ENCODE assay signal across 14 cellular contexts in the genomic region with DNA sequence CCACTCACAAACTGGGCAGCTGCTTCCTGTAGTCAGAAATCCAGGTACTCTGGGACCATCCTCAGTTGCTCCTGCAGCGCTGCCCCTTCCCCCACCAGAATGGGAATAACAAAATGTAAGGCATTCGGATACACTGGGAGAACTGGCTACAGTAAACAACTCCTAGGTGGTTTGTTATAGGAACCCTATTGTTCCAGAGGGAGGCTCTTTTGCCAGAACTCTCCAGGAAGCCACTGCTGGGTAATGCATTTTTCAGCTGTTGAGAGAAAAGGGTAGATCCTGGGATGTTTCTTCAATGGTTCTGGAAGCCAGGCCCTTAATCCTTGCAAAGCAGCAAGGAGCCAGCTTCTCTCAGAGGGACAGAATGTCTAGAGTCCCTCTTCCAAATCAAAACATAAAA.
DNase-seq lines count a peak whose midpoint lies in the region; ATAC-seq and TF ChIP-seq lines count a peak whose summit lies in the region.
"Had no signal": no experiment of that assay in that cellular context is flagged by ENCODE, and none has a peak within 500 bp of the region (broad histone marks: within the 10 kb centered on the region; RNA-seq: fewer than 3 reads in every experiment).

No MANE protein-coding gene starts in this region.

- TF ChIP-seq RAD21 in Ishikawa (IDR thresholded peaks at IDR 0.05; ENCODE audit: low read depth) = peak; percentile 5; the same call in 1 of the 2 replicates

- peak; percentile 23; the same call in 1 of the 2 replicates for TF ChIP-seq EP300 in Ishikawa (IDR thresholded peaks at IDR 0.05; ENCODE audit: borderline replicate concordance)

- H3K4me3 ChIP-seq in astrocyte of the spinal cord (ENCODE audit: low read depth, low read length) (no peak overlapping the region), iPS-18a (ENCODE audit: low read length) (peak overlapping the region; percentile 11)
- H3K4me3 ChIP-seq: upper lobe of right lung had no signal

- no peak for TF ChIP-seq CTCF in astrocyte of the spinal cord (IDR thresholded peaks at IDR 0.05; ENCODE audit: low read depth, low read length)

- ATAC-seq in GM19324 (IDR thresholded peaks at IDR 0.05; ENCODE audit: low FRiP score, unreplicated experiment) = no peak
- no peak for ATAC-seq in HG02870 (IDR thresholded peaks at IDR 0.05; ENCODE audit: unreplicated experiment)
- ATAC-seq: foreskin keratinocyte, upper lobe of right lung had no signal

- peaks cover 74% of the 10 kb centered on the region for H3K4me1 ChIP-seq in iPS-18a (ENCODE audit: control insufficient read depth, low read depth, low read length)
- H3K4me1 ChIP-seq: foreskin keratinocyte had no signal

- no peaks in the 10 kb centered on the region for H3K36me3 ChIP-seq in iPS-18a (ENCODE audit: control insufficient read depth, low read depth, low read length)
- H3K36me3 ChIP-seq: upper lobe of right lung had no signal

- DNase-seq in astrocyte of the spinal cord (ENCODE audit: low read depth, low spot score) (peak; percentile 31), pons (ENCODE audit: low spot score) (peak; percentile 76), RPMI8226 (no peak), DMS79 (lab: John Stamatoyannopoulos, UW) (no peak)
- DNase-seq: activated CD8-positive, alpha-beta memory T cell treated with anti-CD3 and anti-CD28 coated beads for 24 hours; aorta; foreskin keratinocyte; kidney glomerular epithelial cell; retina; upper lobe of right lung had no signal

- no peaks in the 10 kb centered on the region for H3K9me3 ChIP-seq in iPS-18a (ENCODE audit: control insufficient read depth, low read depth, low read length)
- H3K9me3 ChIP-seq: upper lobe of right lung had no signal

- in situ Hi-C loops in astrocyte of the spinal cord (cut with HindIII; ENCODE audit: low sequenced_read_pairs) = no loop called here

- no peak overlapping the region for H3K9ac ChIP-seq in iPS-18a (ENCODE audit: low read length)

- peak overlapping the region; percentile 49 for H3K27ac ChIP-seq in iPS-18a (ENCODE audit: low read length)
- H3K27ac ChIP-seq: foreskin keratinocyte, upper lobe of right lung had no signal

- no peaks in the 10 kb centered on the region for H3K27me3 ChIP-seq in iPS-18a (ENCODE audit: control insufficient read depth, insufficient read depth, low read length)
- H3K27me3 ChIP-seq: foreskin keratinocyte, upper lobe of right lung had no signal

TF ChIP-seq in Ishikawa, 13 proteins besides CTCF, POLR2A, EP300 and RAD21:
- TF ChIP-seq CREB1 (IDR thresholded peaks at IDR 0.05; ENCODE audit: low read depth) (no peak), CEBPB (IDR thresholded peaks at IDR 0.05) (no peak), ZBTB7A (IDR thresholded peaks at IDR 0.05; ENCODE audit: low read depth) (no peak), TEAD4 (IDR thresholded peaks at IDR 0.05) (no peak), FOXM1 (IDR thresholded peaks at IDR 0.05; ENCODE audit: borderline replicate concordance, low read depth) (no peak), YY1 (IDR thresholded peaks at IDR 0.05; ENCODE audit: low read depth) (no peak), NFIC (IDR thresholded peaks at IDR 0.05) (peak; percentile 68), TAF1 (IDR thresholded peaks at IDR 0.05; ENCODE audit: low read depth) (no peak), EGR1 (IDR thresholded peaks at IDR 0.05) (no peak), TCF12 (IDR thresholded peaks at IDR 0.05; ENCODE audit: low read depth) (peak; percentile 79)
- TF ChIP-seq, protein P1, sequence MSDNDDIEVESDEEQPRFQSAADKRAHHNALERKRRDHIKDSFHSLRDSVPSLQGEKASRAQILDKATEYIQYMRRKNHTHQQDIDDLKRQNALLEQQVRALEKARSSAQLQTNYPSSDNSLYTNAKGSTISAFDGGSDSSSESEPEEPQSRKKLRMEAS (IDR thresholded peaks at IDR 0.05) = 0 out of 2 replicates have a peak, but pooled peaks have one; percentile 16
- TF ChIP-seq, protein P2, sequence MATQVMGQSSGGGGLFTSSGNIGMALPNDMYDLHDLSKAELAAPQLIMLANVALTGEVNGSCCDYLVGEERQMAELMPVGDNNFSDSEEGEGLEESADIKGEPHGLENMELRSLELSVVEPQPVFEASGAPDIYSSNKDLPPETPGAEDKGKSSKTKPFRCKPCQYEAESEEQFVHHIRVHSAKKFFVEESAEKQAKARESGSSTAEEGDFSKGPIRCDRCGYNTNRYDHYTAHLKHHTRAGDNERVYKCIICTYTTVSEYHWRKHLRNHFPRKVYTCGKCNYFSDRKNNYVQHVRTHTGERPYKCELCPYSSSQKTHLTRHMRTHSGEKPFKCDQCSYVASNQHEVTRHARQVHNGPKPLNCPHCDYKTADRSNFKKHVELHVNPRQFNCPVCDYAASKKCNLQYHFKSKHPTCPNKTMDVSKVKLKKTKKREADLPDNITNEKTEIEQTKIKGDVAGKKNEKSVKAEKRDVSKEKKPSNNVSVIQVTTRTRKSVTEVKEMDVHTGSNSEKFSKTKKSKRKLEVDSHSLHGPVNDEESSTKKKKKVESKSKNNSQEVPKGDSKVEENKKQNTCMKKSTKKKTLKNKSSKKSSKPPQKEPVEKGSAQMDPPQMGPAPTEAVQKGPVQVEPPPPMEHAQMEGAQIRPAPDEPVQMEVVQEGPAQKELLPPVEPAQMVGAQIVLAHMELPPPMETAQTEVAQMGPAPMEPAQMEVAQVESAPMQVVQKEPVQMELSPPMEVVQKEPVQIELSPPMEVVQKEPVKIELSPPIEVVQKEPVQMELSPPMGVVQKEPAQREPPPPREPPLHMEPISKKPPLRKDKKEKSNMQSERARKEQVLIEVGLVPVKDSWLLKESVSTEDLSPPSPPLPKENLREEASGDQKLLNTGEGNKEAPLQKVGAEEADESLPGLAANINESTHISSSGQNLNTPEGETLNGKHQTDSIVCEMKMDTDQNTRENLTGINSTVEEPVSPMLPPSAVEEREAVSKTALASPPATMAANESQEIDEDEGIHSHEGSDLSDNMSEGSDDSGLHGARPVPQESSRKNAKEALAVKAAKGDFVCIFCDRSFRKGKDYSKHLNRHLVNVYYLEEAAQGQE (IDR thresholded peaks at IDR 0.05; ENCODE audit: low read depth) = no peak
- TF ChIP-seq, protein P3, sequence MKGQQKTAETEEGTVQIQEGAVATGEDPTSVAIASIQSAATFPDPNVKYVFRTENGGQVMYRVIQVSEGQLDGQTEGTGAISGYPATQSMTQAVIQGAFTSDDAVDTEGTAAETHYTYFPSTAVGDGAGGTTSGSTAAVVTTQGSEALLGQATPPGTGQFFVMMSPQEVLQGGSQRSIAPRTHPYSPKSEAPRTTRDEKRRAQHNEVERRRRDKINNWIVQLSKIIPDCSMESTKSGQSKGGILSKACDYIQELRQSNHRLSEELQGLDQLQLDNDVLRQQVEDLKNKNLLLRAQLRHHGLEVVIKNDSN (IDR thresholded peaks at IDR 0.05) = no peak

Comparison
In these comparisons a context has a peak if more than half of its experiments do, and no peak if none do; other contexts are left out.
1. DNase-seq: peak in astrocyte of the spinal cord (single experiment) and pons (single experiment); none in RPMI8226 (single experiment) and DMS79 (single experiment).